Comparison of ENCODE assay signal across 8 cellular contexts in the genomic region with DNA sequence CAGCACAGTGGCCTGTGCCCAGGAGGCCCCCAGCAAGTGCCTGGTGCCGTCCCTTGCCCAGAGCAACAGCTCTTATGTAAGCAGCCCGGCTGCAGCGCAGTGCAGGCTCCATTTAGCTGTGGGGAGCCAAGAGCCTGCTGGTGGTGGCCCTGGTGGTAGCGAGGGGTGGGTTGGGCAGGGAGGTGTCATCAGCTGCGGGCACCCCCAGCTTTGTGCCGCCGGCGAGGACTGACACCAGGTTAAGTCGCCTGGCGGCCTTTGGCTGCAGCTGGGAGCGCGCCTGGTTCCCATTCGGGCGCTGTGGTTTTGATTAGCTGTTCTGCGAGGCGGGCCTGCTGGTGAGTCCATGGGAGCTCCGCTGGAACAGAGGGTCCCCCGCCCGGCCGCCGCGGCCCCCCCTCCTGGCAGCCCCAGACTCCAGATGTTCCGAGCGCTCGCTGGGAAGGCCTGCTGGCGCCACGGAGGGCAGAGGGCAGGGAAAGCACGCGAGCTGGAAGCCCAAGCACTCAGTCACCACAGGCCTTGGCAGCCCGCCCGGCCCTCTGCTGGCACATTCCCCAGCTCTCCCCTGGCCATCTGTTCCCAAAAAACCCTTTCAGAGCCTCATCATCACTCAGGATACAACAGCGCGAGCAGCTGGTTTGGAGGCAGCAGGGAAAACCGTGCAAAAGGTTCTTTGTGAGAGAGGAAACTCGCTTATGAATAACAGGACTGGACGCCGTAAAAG. TPM values are rescaled to one million over a fixed set of nuclear protein-coding genes. Genes with fewer than 3 reads are reported as not detected.
A peak's percentile ranks its signal among the peaks of the same experiment; 100 is the strongest.
DNase-seq lines count a peak whose midpoint lies in the region; ATAC-seq and TF ChIP-seq lines count a peak whose summit lies in the region.

No MANE protein-coding gene starts in this region.

- H3K4me1 ChIP-seq in sigmoid colon = peaks cover 0 to 78% (median 74%) of the 10 kb centered on the region in 4 donors
- no peaks in the 10 kb centered on the region for H3K4me1 ChIP-seq in naive thymus-derived CD4-positive, alpha-beta T cell (ENCODE audit: control insufficient read depth in 2 of 2, insufficient read depth in 2 of 2, low read length in 2 of 2)

- H3K9me3 ChIP-seq in sigmoid colon = no peaks in the 10 kb centered on the region
- H3K9me3 ChIP-seq in naive thymus-derived CD4-positive, alpha-beta T cell (ENCODE audit: control insufficient read depth in 2 of 3, low read length in 3 of 3) = no peaks in the 10 kb centered on the region

- peak overlapping the region in 3 of 4 donors; percentile 14 to 28 (median 27) for H3K4me3 ChIP-seq in sigmoid colon
- H3K4me3 ChIP-seq in naive thymus-derived CD4-positive, alpha-beta T cell (ENCODE audit: low read length) = no peak overlapping the region

- H3K27me3 Mint-ChIP-seq in naive thymus-derived CD4-positive, alpha-beta T cell = peaks cover 20 to 39% (median 29%) of the 10 kb centered on the region in 5 donors

- no peaks in the 10 kb centered on the region for H3K36me3 Mint-ChIP-seq in naive thymus-derived CD4-positive, alpha-beta T cell

- H3K4me1 Mint-ChIP-seq in naive thymus-derived CD4-positive, alpha-beta T cell = peaks cover 0 to 8% (median 3%) of the 10 kb centered on the region in 7 donors

- H3K27ac ChIP-seq in sigmoid colon = peak overlapping the region; percentile 87 to 94 (median 89)
- no peak overlapping the region for H3K27ac ChIP-seq in naive thymus-derived CD4-positive, alpha-beta T cell (ENCODE audit: low read depth, low read length)

- peaks cover 0 to 1% (median 0%) of the 10 kb centered on the region in 11 donors for H3K9me3 Mint-ChIP-seq in naive thymus-derived CD4-positive, alpha-beta T cell

- H3K36me3 ChIP-seq in sigmoid colon = no peaks in the 10 kb centered on the region
- H3K36me3 ChIP-seq in naive thymus-derived CD4-positive, alpha-beta T cell (ENCODE audit: control insufficient read depth in 2 of 3, insufficient read depth in 3 of 3, low read length in 3 of 3) = no peaks in the 10 kb centered on the region

- no peaks in the 10 kb centered on the region for H3K27me3 ChIP-seq in sigmoid colon
- no peaks in the 10 kb centered on the region for H3K27me3 ChIP-seq in naive thymus-derived CD4-positive, alpha-beta T cell (ENCODE audit: control insufficient read depth in 2 of 2, insufficient read depth in 2 of 2, low read length in 2 of 2)

- no peak for ATAC-seq in HG03342 (IDR thresholded peaks at IDR 0.05; ENCODE audit: unreplicated experiment)
- no peak for ATAC-seq in HG03108 (IDR thresholded peaks at IDR 0.05; ENCODE audit: unreplicated experiment)
- no peak for ATAC-seq in naive thymus-derived CD4-positive, alpha-beta T cell

- no peak overlapping the region for H3K4me3 Mint-ChIP-seq in naive thymus-derived CD4-positive, alpha-beta T cell

- peak in 2 of 4 experiments; percentile 14 to 34 for TF ChIP-seq CTCF in sigmoid colon (IDR thresholded peaks at IDR 0.05)

- peak; percentile 63 to 95 (median 74) for TF ChIP-seq EP300 in sigmoid colon (IDR thresholded peaks at IDR 0.05)

- POLR2A ChIA-PET in naive thymus-derived CD4-positive, alpha-beta T cell (lab: Charles Lee) = no interaction called here

- intact Hi-C loops in sigmoid colon (cut with DNase I) = loop anchor here (5.0 kb wide), 1 partner anchor 35 kb away; no protein-coding TSS in a partner anchor
- intact Hi-C loops in naive thymus-derived CD4-positive, alpha-beta T cell (cut with micrococcal nuclease) = no loop called here

- TF ChIP-seq POLR2A in sigmoid colon (IDR thresholded peaks at IDR 0.05) = no peak

- 5 to 24% methylated on average over 37 of the region's 37 CpGs for WGBS in sigmoid colon, 2 donors

- DNase-seq in EH (ENCODE audit: low read depth) (peak; percentile 100), NCI-H2171 treated with DMSO at 0.1 percent for 48 hours (lab: John Stamatoyannopoulos, UW) (peak; percentile 99), brain pericyte (ENCODE audit: low read depth, low spot score) (peak; percentile 99), hypothalamus (lab: John Stamatoyannopoulos, UW) (peak; percentile 68 to 99 (median 96)), sigmoid colon (peak; percentile 100)
- no peak for DNase-seq in naive thymus-derived CD4-positive, alpha-beta T cell

- no peak overlapping the region for H3K27ac Mint-ChIP-seq in naive thymus-derived CD4-positive, alpha-beta T cell

- CTCF ChIA-PET in naive thymus-derived CD4-positive, alpha-beta T cell (lab: Charles Lee) = no interaction called here

RNA-seq across cellular contexts. Expression of a gene that starts 18.4 kb away (rescaled TPM):
- 10 to 100 TPM; 12.4 to 20.6 (median 18.1) TPM for total RNA-seq in sigmoid colon
- 1 to 10 TPM; 1.6 to 9.4 (median 6.6) TPM for polyA plus RNA-seq in sigmoid colon
- total RNA-seq in naive thymus-derived CD4-positive, alpha-beta T cell = under 1 TPM in 2 of 5 experiments, not detected in 3; 0.42 to 0.73 TPM
- polyA plus RNA-seq in naive thymus-derived CD4-positive, alpha-beta T cell = not detected

Comparison
In these comparisons a context has a peak if more than half of its experiments do, and no peak if none do; other contexts are left out.
1. DNase-seq: peak in EH (single experiment), NCI-H2171 treated with DMSO at 0.1 percent for 48 hours (single experiment), brain pericyte (single experiment), hypothalamus (51 of 51) and sigmoid colon (single experiment); none in naive thymus-derived CD4-positive, alpha-beta T cell (0 of 9).
2. RNA of a gene that starts 18.4 kb away (total RNA-seq): 12.4 to 20.6 TPM in sigmoid colon; 0.42 to 0.73 TPM in naive thymus-derived CD4-positive, alpha-beta T cell; every median in the first group is over 4 times any median in the second.